In the genomic region with DNA sequence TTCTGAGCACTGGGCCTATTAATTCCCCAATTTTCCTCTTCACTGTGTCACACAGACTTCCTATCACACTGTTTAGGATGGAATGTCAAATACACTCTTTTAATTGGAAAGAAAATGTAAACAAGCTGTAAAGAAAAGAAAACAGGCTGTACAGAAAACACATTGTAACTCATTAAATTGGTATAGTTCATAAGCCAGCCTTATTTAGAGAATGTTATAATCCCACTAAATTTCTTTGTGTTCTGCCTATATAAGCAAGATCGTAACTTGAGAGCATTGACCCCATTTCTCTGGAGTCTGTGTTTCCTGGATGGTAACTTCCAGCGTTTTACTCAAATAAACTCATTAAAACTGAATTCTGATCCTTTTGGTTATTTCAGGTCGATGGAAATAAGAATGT, we compare ENCODE assay signal across 3 cellular contexts.
A peak's percentile ranks its signal among the peaks of the same experiment; 100 is the strongest.
TF ChIP-seq lines count a peak whose summit lies in the region.

No MANE protein-coding gene starts in this region.

TF ChIP-seq in liver, 16 proteins besides CTCF, POLR2A, EP300 and RAD21:
- peak; percentile 8 for TF ChIP-seq SP1 (IDR thresholded peaks at IDR 0.05)
- peak; percentile 31 to 38 for TF ChIP-seq RXRA (IDR thresholded peaks at IDR 0.05)
- TF ChIP-seq NR2F2 (IDR thresholded peaks at IDR 0.05) = no peak
- TF ChIP-seq, protein P1, sequence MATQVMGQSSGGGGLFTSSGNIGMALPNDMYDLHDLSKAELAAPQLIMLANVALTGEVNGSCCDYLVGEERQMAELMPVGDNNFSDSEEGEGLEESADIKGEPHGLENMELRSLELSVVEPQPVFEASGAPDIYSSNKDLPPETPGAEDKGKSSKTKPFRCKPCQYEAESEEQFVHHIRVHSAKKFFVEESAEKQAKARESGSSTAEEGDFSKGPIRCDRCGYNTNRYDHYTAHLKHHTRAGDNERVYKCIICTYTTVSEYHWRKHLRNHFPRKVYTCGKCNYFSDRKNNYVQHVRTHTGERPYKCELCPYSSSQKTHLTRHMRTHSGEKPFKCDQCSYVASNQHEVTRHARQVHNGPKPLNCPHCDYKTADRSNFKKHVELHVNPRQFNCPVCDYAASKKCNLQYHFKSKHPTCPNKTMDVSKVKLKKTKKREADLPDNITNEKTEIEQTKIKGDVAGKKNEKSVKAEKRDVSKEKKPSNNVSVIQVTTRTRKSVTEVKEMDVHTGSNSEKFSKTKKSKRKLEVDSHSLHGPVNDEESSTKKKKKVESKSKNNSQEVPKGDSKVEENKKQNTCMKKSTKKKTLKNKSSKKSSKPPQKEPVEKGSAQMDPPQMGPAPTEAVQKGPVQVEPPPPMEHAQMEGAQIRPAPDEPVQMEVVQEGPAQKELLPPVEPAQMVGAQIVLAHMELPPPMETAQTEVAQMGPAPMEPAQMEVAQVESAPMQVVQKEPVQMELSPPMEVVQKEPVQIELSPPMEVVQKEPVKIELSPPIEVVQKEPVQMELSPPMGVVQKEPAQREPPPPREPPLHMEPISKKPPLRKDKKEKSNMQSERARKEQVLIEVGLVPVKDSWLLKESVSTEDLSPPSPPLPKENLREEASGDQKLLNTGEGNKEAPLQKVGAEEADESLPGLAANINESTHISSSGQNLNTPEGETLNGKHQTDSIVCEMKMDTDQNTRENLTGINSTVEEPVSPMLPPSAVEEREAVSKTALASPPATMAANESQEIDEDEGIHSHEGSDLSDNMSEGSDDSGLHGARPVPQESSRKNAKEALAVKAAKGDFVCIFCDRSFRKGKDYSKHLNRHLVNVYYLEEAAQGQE (IDR thresholded peaks at IDR 0.05) = peak; percentile 25

TF ChIP-seq in HepG2, 621 proteins besides CTCF, POLR2A, EP300 and RAD21:
- TF ChIP-seq FLYWCH1 (CRISPR knock-in tag; IDR thresholded peaks at IDR 0.05) (no peak), ZNF282 (IDR thresholded peaks at IDR 0.05; ENCODE audit: partially characterized antibody) (no peak), NFYB (CRISPR knock-in tag; IDR thresholded peaks at IDR 0.05) (no peak), ZNF121 (CRISPR knock-in tag; IDR thresholded peaks at IDR 0.05) (no peak), EED (CRISPR knock-in tag; IDR thresholded peaks at IDR 0.05) (no peak), MIER3 (CRISPR knock-in tag; IDR thresholded peaks at IDR 0.05; ENCODE audit: borderline replicate concordance) (no peak)

TF ChIP-seq in endothelial cell of umbilical vein, 7 proteins besides CTCF, POLR2A, EP300 and RAD21:
- TF ChIP-seq FOS (IDR thresholded peaks at IDR 0.05; ENCODE audit: borderline replicate concordance, insufficient read depth, low read length) (no peak), POLR2AphosphoS5 (IDR thresholded peaks at IDR 0.05; ENCODE audit: insufficient read depth, low read depth, low read length) (no peak), JUN (IDR thresholded peaks at IDR 0.05; ENCODE audit: borderline replicate concordance, insufficient read depth, insufficient read length, low read depth) (no peak), EZH2 (IDR thresholded peaks at IDR 0.05; ENCODE audit: borderline replicate concordance, low read depth, low read length, severe bottlenecking) (no peak)
- TF ChIP-seq, protein P2, sequence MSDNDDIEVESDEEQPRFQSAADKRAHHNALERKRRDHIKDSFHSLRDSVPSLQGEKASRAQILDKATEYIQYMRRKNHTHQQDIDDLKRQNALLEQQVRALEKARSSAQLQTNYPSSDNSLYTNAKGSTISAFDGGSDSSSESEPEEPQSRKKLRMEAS (IDR thresholded peaks at IDR 0.05; ENCODE audit: insufficient read depth, insufficient read length) = no peak
